ENCODE assay signal across 15 cellular contexts in genomic region chr6:144413418-144413817, GRCh38.
DNase-seq lines count a peak whose midpoint lies in the region; ATAC-seq lines count a peak whose summit lies in the region.
"Had no signal": no experiment of that assay in that cellular context is flagged by ENCODE, and none has a peak within 500 bp of the region (broad histone marks: within the 10 kb centered on the region; RNA-seq: fewer than 3 reads in every experiment).

No MANE protein-coding gene starts in this region.

- intact Hi-C loops in Right ventricle myocardium superior (cut with DNase I) = no loop called here

- ATAC-seq in Right ventricle myocardium superior (ENCODE audit: poor library complexity) = no peak
- ATAC-seq: gastrocnemius medialis, HepG2 had no signal

- DNase-seq in Daoy (ENCODE audit: low read depth) (peak; percentile 34), HT1080 (ENCODE audit: low read depth) (peak; percentile 60), amniotic epithelial cell (ENCODE audit: low read depth) (peak; percentile 29), kidney tubule cell (ENCODE audit: low spot score) (peak; percentile 27), kidney glomerular epithelial cell (lab: John Stamatoyannopoulos, UW) (no peak), OCI-M2 (lab: John Stamatoyannopoulos, UW; ENCODE audit: unreplicated experiment) (no peak), Right ventricle myocardium superior (no peak), hypothalamus (lab: John Stamatoyannopoulos, UW) (no peak)
- DNase-seq: activated CD4-positive, CD25-positive, alpha-beta regulatory T cell; activated naive CD4-positive, alpha-beta T cell treated with anti-CD3 and anti-CD28 coated beads, Interleukin-2, amount 10 ng/mL, durations not matched to agents 7 days and 5 days; gastrocnemius medialis; NCI-H2029; NCI-H774; RPMI8226 had no signal

Comparison
In these comparisons a context has a peak if more than half of its experiments do, and no peak if none do; other contexts are left out.
1. DNase-seq: peak in Daoy (single experiment), HT1080 (single experiment), amniotic epithelial cell (single experiment) and kidney tubule cell (single experiment); none in kidney glomerular epithelial cell (single experiment), OCI-M2 (single experiment), Right ventricle myocardium superior (single experiment) and hypothalamus (0 of 51).